ENCODE assay signal across 9 cellular contexts in genomic region chr1:33137800-33138199, GRCh38. TPM values are rescaled to one million over a fixed set of nuclear protein-coding genes. Genes with fewer than 3 reads are reported as not detected.
DNase-seq lines count a peak whose midpoint lies in the region; ATAC-seq and TF ChIP-seq lines count a peak whose summit lies in the region.
"Had no signal": no experiment of that assay in that cellular context is flagged by ENCODE, and none has a peak within 500 bp of the region (broad histone marks: within the 10 kb centered on the region; RNA-seq: fewer than 3 reads in every experiment).

No MANE protein-coding gene starts in this region.

- intact Hi-C loops in heart left ventricle (cut with DNase I) = loop anchor here in 8 of 10 donors (2.0 to 10.0 kb wide), 10 partner anchors 45 to 477 kb away; partner anchors contain the start of genes TRIM62 (in 1 of the 8), ZNF362 (in 1 of the 8) and ZSCAN20 (in 1 of the 8)

- DNase-seq in BJ (ENCODE audit: low read depth) = no peak
- DNase-seq in KBM-7 = peak; percentile 30
- DNase-seq in activated T-cell treated with anti-CD3 and anti-CD28 coated beads, Interleukin-2, amount 50 U/mL, for 24 hours = peak; percentile 49
- peak in 3 of 5 donors; percentile 42 to 64 (median 47) for DNase-seq in heart left ventricle
- peak; percentile 37 to 46 for DNase-seq in stimulated activated CD4-positive, alpha-beta T cell treated with anti-CD3 and anti-CD28 coated beads, Interleukin-2, amount 100 ng/mL, for 24 hours
- DNase-seq in MG63 = no peak

- H3K4me3 ChIP-seq in BJ (ENCODE audit: low read depth, low read length) = no peak overlapping the region
- no peak overlapping the region for H3K4me3 ChIP-seq in heart left ventricle
- H3K4me3 ChIP-seq in MG63 = no peak overlapping the region
- H3K4me3 ChIP-seq: body of pancreas had no signal

- 37 to 54% (median 43%) methylated on average over 5 to 8 of the region's 8 CpGs for WGBS in heart left ventricle, 4 donors

- in situ Hi-C loops in KBM-7 (cut with MboI; ENCODE audit: low pct_unique_long_range_greater_than_20kb, low sequenced_read_pairs) = loop anchor here (25.0 kb wide), 1 partner anchor 325 kb away; the partner anchor contains the start of gene ZSCAN20

- no peak overlapping the region for H3K27ac Mint-ChIP-seq in activated T-cell treated with anti-CD3 and anti-CD28 coated beads, Interleukin-2, amount 50 U/mL, for 24 hours

- CTCF ChIA-PET in BJ (lab: Yijun Ruan, JAX) = interaction anchor here (0.9 to 2.0 kb wide), 13 partner anchors 8 to 333 kb away, joined by 3 to 9 read pairs (median 4); no protein-coding TSS in a partner anchor

- peak; percentile 71 for TF ChIP-seq CTCF in BJ (IDR thresholded peaks at IDR 0.05; ENCODE audit: insufficient read depth, low read depth, low read length)
- TF ChIP-seq CTCF in heart left ventricle (IDR thresholded peaks at IDR 0.05) = peak; percentile 31 to 64 (median 52)

- TF ChIP-seq POLR2A in heart left ventricle (IDR thresholded peaks at IDR 0.05) = no peak

- POLR2A ChIA-PET in BJ (lab: Charles Lee) = no interaction called here

- H3K4me1 ChIP-seq in heart left ventricle = peaks cover 0 to 13% (median 0%) of the 10 kb centered on the region in 12 donors
- H3K4me1 ChIP-seq: body of pancreas had no signal

- no peak overlapping the region for H3K4me3 Mint-ChIP-seq in activated T-cell treated with anti-CD3 and anti-CD28 coated beads, Interleukin-2, amount 50 U/mL, for 24 hours

- H3K9me3 Mint-ChIP-seq in activated T-cell treated with anti-CD3 and anti-CD28 coated beads, Interleukin-2, amount 50 U/mL, for 24 hours = no peaks in the 10 kb centered on the region

- ATAC-seq in heart left ventricle = peak in 2 of 4 donors; percentile 48 to 50
- ATAC-seq in GM19463 (IDR thresholded peaks at IDR 0.05; ENCODE audit: unreplicated experiment) = no peak
- ATAC-seq in GM19395 (IDR thresholded peaks at IDR 0.05; ENCODE audit: unreplicated experiment) = no peak
- ATAC-seq: body of pancreas had no signal

- H3K36me3 ChIP-seq in BJ (ENCODE audit: control insufficient read depth, insufficient read depth, low read length) = no peaks in the 10 kb centered on the region
- H3K36me3 ChIP-seq in heart left ventricle = no peaks in the 10 kb centered on the region
- H3K36me3 ChIP-seq in MG63 = no peaks in the 10 kb centered on the region

- H3K27ac ChIP-seq in heart left ventricle = no peak overlapping the region
- H3K27ac ChIP-seq: body of pancreas had no signal

- H3K27me3 ChIP-seq in BJ (ENCODE audit: control insufficient read depth, insufficient read depth, low read length) (no peaks in the 10 kb centered on the region), heart left ventricle (no peaks in the 10 kb centered on the region), MG63 (no peaks in the 10 kb centered on the region)
- H3K27me3 ChIP-seq: body of pancreas had no signal

- H3K36me3 Mint-ChIP-seq in activated T-cell treated with anti-CD3 and anti-CD28 coated beads, Interleukin-2, amount 50 U/mL, for 24 hours (ENCODE audit: low read depth) = no peaks in the 10 kb centered on the region

- H3K27me3 Mint-ChIP-seq in activated T-cell treated with anti-CD3 and anti-CD28 coated beads, Interleukin-2, amount 50 U/mL, for 24 hours = no peaks in the 10 kb centered on the region

- H3K9me3 ChIP-seq in heart left ventricle (no peaks in the 10 kb centered on the region), MG63 (no peaks in the 10 kb centered on the region)
- H3K9me3 ChIP-seq: body of pancreas had no signal

- peaks cover 8% of the 10 kb centered on the region for H3K4me1 Mint-ChIP-seq in activated T-cell treated with anti-CD3 and anti-CD28 coated beads, Interleukin-2, amount 50 U/mL, for 24 hours (ENCODE audit: low read depth)

RNA-seq across cellular contexts. Expression of gene TRIM62, which starts 44.0 kb away (rescaled TPM):
- 3.0 and 5.2 TPM in 2 replicates for polyA plus RNA-seq in BJ (2011; rRNA removed)
- 2.4 and 7.2 TPM in 2 replicates for polyA minus RNA-seq in BJ (2011; rRNA and poly(A)+ RNA removed)
- 1 to 10 TPM; 1.9 to 6.1 (median 3.3) TPM for total RNA-seq in heart left ventricle
- 1 to 10 TPM; 1.8 to 3.8 TPM for polyA plus RNA-seq in heart left ventricle
- total RNA-seq in MG63 (2014; rRNA removed; shearing (Covaris generic); ENCODE audit: low replicate concordance) = 0.82 and 3.2 TPM in 2 replicates

RNA-seq across cellular contexts. Expression of gene AZIN2, which starts 56.8 kb away (rescaled TPM):
- polyA plus RNA-seq in BJ (2011; rRNA removed) = 3.0 and 6.4 TPM in 2 replicates
- 2.9 and 3.6 TPM in 2 replicates for polyA minus RNA-seq in BJ (2011; rRNA and poly(A)+ RNA removed)
- 1 to 10 TPM; 1.4 to 5.4 (median 3.1) TPM for total RNA-seq in heart left ventricle
- 1 to 10 TPM; 1.3 to 1.4 TPM for polyA plus RNA-seq in heart left ventricle
- 2.3 and 3.6 TPM in 2 replicates for total RNA-seq in MG63 (2014; rRNA removed; shearing (Covaris generic); ENCODE audit: low replicate concordance)

Comparison
In these comparisons a context has a peak if more than half of its experiments do, and no peak if none do; other contexts are left out.
1. DNase-seq: peak in KBM-7 (single experiment), activated T-cell treated with anti-CD3 and anti-CD28 coated beads, Interleukin-2, amount 50 U/mL, for 24 hours (single experiment), heart left ventricle (3 of 5) and stimulated activated CD4-positive, alpha-beta T cell treated with anti-CD3 and anti-CD28 coated beads, Interleukin-2, amount 100 ng/mL, for 24 hours (2 of 2); none in BJ (single experiment) and MG63 (single experiment).